Comparison of ENCODE assay signal across 34 cellular contexts in the genomic region with DNA sequence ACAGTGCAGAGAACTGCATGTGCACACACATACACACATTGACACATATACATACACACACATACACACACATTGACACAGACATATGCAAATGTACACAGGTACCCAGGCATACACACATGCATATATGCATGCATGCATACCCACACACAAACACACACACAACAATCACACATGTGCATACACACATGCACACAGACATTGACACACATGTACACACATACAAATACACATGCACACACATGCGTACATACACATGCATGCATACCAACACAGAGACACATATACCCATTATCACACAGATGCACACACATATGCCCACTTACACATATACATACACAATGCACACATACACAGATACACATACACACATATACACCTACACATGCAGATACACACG.
"Had no signal": no experiment of that assay in that cellular context is flagged by ENCODE, and none has a peak within 500 bp of the region (broad histone marks: within the 10 kb centered on the region; RNA-seq: fewer than 3 reads in every experiment).

No MANE protein-coding gene starts in this region.

- H3K4me1 ChIP-seq: ascending aorta, breast epithelium, foreskin keratinocyte, gastrocnemius medialis, heart left ventricle had no signal

- DNase-seq: activated CD4-positive, alpha-beta memory T cell treated with anti-CD3 and anti-CD28 coated beads for 36 hours; activated CD4-positive, alpha-beta T cell treated with anti-CD3 and anti-CD28 coated beads for 36 hours; activated CD4-positive, alpha-beta T cell treated with anti-CD3 and anti-CD28 coated beads, Interleukin-2, amount 10 ng/mL, durations not matched to agents 24 days and 14 days; activated CD4-positive, CD25-positive, alpha-beta regulatory T cell; activated CD4-positive, CD25-positive, alpha-beta regulatory T cell treated with anti-CD3 and anti-CD28 coated beads, Interleukin-2, amount 50 U/mL, for 72 hours; activated CD8-positive, alpha-beta memory T cell treated with anti-CD3 and anti-CD28 coated beads, Interleukin-2, amount 50 U/mL, for 48 hours; activated gamma-delta T cell; activated naive CD4-positive, alpha-beta T cell; activated naive CD4-positive, alpha-beta T cell treated with anti-CD3 and anti-CD28 coated beads, Interleukin-2, amount 10 ng/mL, durations not matched to agents 7 days and 5 days; activated naive CD8-positive, alpha-beta T cell treated with anti-CD3 and anti-CD28 coated beads, Interleukin-2, amount 10 ng/mL, durations not matched to agents 7 days and 5 days; activated T-cell treated with anti-CD3 and anti-CD28 coated beads for 4 hours; activated T-cell treated with anti-CD3 and anti-CD28 coated beads, Interleukin-2, amount 50 U/mL, for 24 hours; activated T-cell treated with anti-CD3 and anti-CD28 coated beads, Interleukin-2, amount 50 U/mL, for 72 hours; central memory CD4-positive, alpha-beta T cell; cerebellar nuclear complex; dorsolateral prefrontal cortex; effector memory CD4-positive, alpha-beta T cell; endodermal cell; foreskin keratinocyte; gastrocnemius medialis; glutamatergic neuron; heart left ventricle; T-helper 1 cell; T-helper 17 cell; T1000 had no signal

- H3K27ac Mint-ChIP-seq: activated CD4-positive, alpha-beta memory T cell treated with anti-CD3 and anti-CD28 coated beads for 36 hours; activated CD4-positive, alpha-beta T cell treated with anti-CD3 and anti-CD28 coated beads for 36 hours; activated CD4-positive, alpha-beta T cell treated with anti-CD3 and anti-CD28 coated beads, Interleukin-2, amount 10 ng/mL, durations not matched to agents 24 days and 14 days; activated naive CD4-positive, alpha-beta T cell treated with anti-CD3 and anti-CD28 coated beads, Interleukin-2, amount 10 ng/mL, durations not matched to agents 7 days and 5 days; activated naive CD4-positive, alpha-beta T cell treated with anti-CD3 and anti-CD28 coated beads, Interleukin-2, amount 50 U/mL, for 72 hours; activated naive CD8-positive, alpha-beta T cell treated with anti-CD3 and anti-CD28 coated beads, Interleukin-2, amount 10 ng/mL, durations not matched to agents 7 days and 5 days; activated T-cell treated with anti-CD3 and anti-CD28 coated beads, Interleukin-2, amount 50 U/mL, for 24 hours; activated T-cell treated with anti-CD3 and anti-CD28 coated beads, Interleukin-2, amount 50 U/mL, for 72 hours; brain; dendritic cell treated with granulocyte-macrophage colony-stimulating factor and Interleukin-4, amounts not matched to agents 40 ng/mL and 50 ng/mL, for 4 days; endodermal cell; T-helper 17 cell; T-helper 2 cell treated with Interferon-gamma antibody and Interleukin-4, amounts not matched to agents 5 μg/mL and 100 μg/mL, for 36 hours had no signal

- H3K4me3 ChIP-seq: ascending aorta, breast epithelium, cardiac muscle cell, coronary artery, dorsolateral prefrontal cortex, gastrocnemius medialis, heart left ventricle had no signal

- H3K4me3 Mint-ChIP-seq: activated CD4-positive, alpha-beta memory T cell treated with anti-CD3 and anti-CD28 coated beads for 36 hours; activated CD4-positive, alpha-beta T cell treated with anti-CD3 and anti-CD28 coated beads for 36 hours; activated CD4-positive, alpha-beta T cell treated with anti-CD3 and anti-CD28 coated beads, Interleukin-2, amount 10 ng/mL, durations not matched to agents 24 days and 14 days; activated naive CD4-positive, alpha-beta T cell treated with anti-CD3 and anti-CD28 coated beads, Interleukin-2, amount 10 ng/mL, durations not matched to agents 7 days and 5 days; activated naive CD8-positive, alpha-beta T cell treated with anti-CD3 and anti-CD28 coated beads, Interleukin-2, amount 10 ng/mL, durations not matched to agents 7 days and 5 days; activated T-cell treated with anti-CD3 and anti-CD28 coated beads, Interleukin-2, amount 50 U/mL, for 24 hours; activated T-cell treated with anti-CD3 and anti-CD28 coated beads, Interleukin-2, amount 50 U/mL, for 72 hours; brain; dendritic cell treated with granulocyte-macrophage colony-stimulating factor and Interleukin-4, amounts not matched to agents 40 ng/mL and 50 ng/mL, for 4 days; endodermal cell; T-helper 17 cell; T-helper 2 cell treated with Interferon-gamma antibody and Interleukin-4, amounts not matched to agents 5 μg/mL and 100 μg/mL, for 36 hours had no signal

- H3K4me1 Mint-ChIP-seq: activated CD4-positive, alpha-beta T cell treated with anti-CD3 and anti-CD28 coated beads for 36 hours; activated CD4-positive, alpha-beta T cell treated with anti-CD3 and anti-CD28 coated beads, Interleukin-2, amount 10 ng/mL, durations not matched to agents 24 days and 14 days; activated naive CD4-positive, alpha-beta T cell treated with anti-CD3 and anti-CD28 coated beads, Interleukin-2, amount 10 ng/mL, durations not matched to agents 7 days and 5 days; activated naive CD8-positive, alpha-beta T cell treated with anti-CD3 and anti-CD28 coated beads, Interleukin-2, amount 10 ng/mL, durations not matched to agents 7 days and 5 days; brain; endodermal cell; T-helper 17 cell had no signal

- H3K9me3 ChIP-seq: ascending aorta, breast epithelium, gastrocnemius medialis, heart left ventricle had no signal

- ATAC-seq: activated CD4-positive, alpha-beta T cell treated with anti-CD3 and anti-CD28 coated beads for 36 hours; activated naive CD4-positive, alpha-beta T cell treated with anti-CD3 and anti-CD28 coated beads, Interleukin-2, amount 50 U/mL, for 72 hours; activated T-cell treated with anti-CD3 and anti-CD28 coated beads, Interleukin-2, amount 50 U/mL, for 72 hours; esophagus mucosa; foreskin keratinocyte; gastrocnemius medialis; heart left ventricle; T-helper 17 cell had no signal

- H3K27me3 Mint-ChIP-seq: activated CD4-positive, alpha-beta memory T cell treated with anti-CD3 and anti-CD28 coated beads for 36 hours; activated CD4-positive, alpha-beta T cell treated with anti-CD3 and anti-CD28 coated beads, Interleukin-2, amount 10 ng/mL, durations not matched to agents 24 days and 14 days; activated naive CD4-positive, alpha-beta T cell treated with anti-CD3 and anti-CD28 coated beads, Interleukin-2, amount 10 ng/mL, durations not matched to agents 7 days and 5 days; activated naive CD8-positive, alpha-beta T cell treated with anti-CD3 and anti-CD28 coated beads, Interleukin-2, amount 10 ng/mL, durations not matched to agents 7 days and 5 days; activated T-cell treated with anti-CD3 and anti-CD28 coated beads, Interleukin-2, amount 50 U/mL, for 24 hours; dendritic cell treated with granulocyte-macrophage colony-stimulating factor and Interleukin-4, amounts not matched to agents 40 ng/mL and 50 ng/mL, for 4 days; T-helper 17 cell had no signal

- H3K36me3 Mint-ChIP-seq: activated CD4-positive, alpha-beta memory T cell treated with anti-CD3 and anti-CD28 coated beads for 36 hours; activated naive CD4-positive, alpha-beta T cell treated with anti-CD3 and anti-CD28 coated beads, Interleukin-2, amount 10 ng/mL, durations not matched to agents 7 days and 5 days; activated naive CD4-positive, alpha-beta T cell treated with anti-CD3 and anti-CD28 coated beads, Interleukin-2, amount 50 U/mL, for 72 hours; activated naive CD8-positive, alpha-beta T cell treated with anti-CD3 and anti-CD28 coated beads, Interleukin-2, amount 10 ng/mL, durations not matched to agents 7 days and 5 days; brain had no signal

- H3K27ac ChIP-seq: ascending aorta, breast epithelium, cardiac muscle cell, coronary artery, dorsolateral prefrontal cortex, foreskin keratinocyte, gastrocnemius medialis, heart left ventricle had no signal

- H3K36me3 ChIP-seq: ascending aorta, breast epithelium, cardiac muscle cell, gastrocnemius medialis, heart left ventricle had no signal

- H3K27me3 ChIP-seq: ascending aorta, breast epithelium, cardiac muscle cell, dorsolateral prefrontal cortex, foreskin keratinocyte, gastrocnemius medialis, heart left ventricle had no signal

- H3K9me3 Mint-ChIP-seq: activated CD4-positive, alpha-beta memory T cell treated with anti-CD3 and anti-CD28 coated beads for 36 hours; activated CD4-positive, alpha-beta T cell treated with anti-CD3 and anti-CD28 coated beads, Interleukin-2, amount 10 ng/mL, durations not matched to agents 24 days and 14 days; activated naive CD4-positive, alpha-beta T cell treated with anti-CD3 and anti-CD28 coated beads, Interleukin-2, amount 10 ng/mL, durations not matched to agents 7 days and 5 days; activated naive CD4-positive, alpha-beta T cell treated with anti-CD3 and anti-CD28 coated beads, Interleukin-2, amount 50 U/mL, for 72 hours; activated naive CD8-positive, alpha-beta T cell treated with anti-CD3 and anti-CD28 coated beads, Interleukin-2, amount 10 ng/mL, durations not matched to agents 7 days and 5 days; activated T-cell treated with anti-CD3 and anti-CD28 coated beads, Interleukin-2, amount 50 U/mL, for 24 hours; dendritic cell treated with granulocyte-macrophage colony-stimulating factor and Interleukin-4, amounts not matched to agents 40 ng/mL and 50 ng/mL, for 4 days; endodermal cell; T-helper 2 cell treated with Interferon-gamma antibody and Interleukin-4, amounts not matched to agents 5 μg/mL and 100 μg/mL, for 36 hours had no signal
